Comparison of ENCODE assay signal across 8 cellular contexts in genomic region chr2:186848873-186849578, GRCh38. TPM values are rescaled to one million over a fixed set of nuclear protein-coding genes. Genes with fewer than 3 reads are reported as not detected.
DNase-seq lines count a peak whose midpoint lies in the region; ATAC-seq and TF ChIP-seq lines count a peak whose summit lies in the region.

Gene ZSWIM2 (minus strand): TSS chr2:186849170. CDS start chr2:186849130, 40 bp downstream.

- no peak for TF ChIP-seq EP300 in sigmoid colon (IDR thresholded peaks at IDR 0.05)

- H3K36me3 Mint-ChIP-seq in immature natural killer cell: no peaks in the 10 kb centered on the region

- 4 to 10% methylated on average over 39 of the region's 39 CpGs for WGBS in sigmoid colon, 2 donors

- POLR2A ChIA-PET in RWPE1 (lab: Yijun Ruan, JAX; ENCODE audit: low non-redundant PET): no interaction called here

- no peaks in the 10 kb centered on the region for H3K27me3 ChIP-seq in sigmoid colon

- CTCF ChIA-PET in RWPE1 (lab: Yijun Ruan, JAX): interaction anchor here (0.7 kb wide), 1 partner anchor 14 kb away, joined by 4 read pairs; no protein-coding TSS in a partner anchor

- H3K4me1 Mint-ChIP-seq in immature natural killer cell: peaks cover 4 to 10% of the 10 kb centered on the region in 2 donors

- peak within 1 kb of the TSS; percentile 21 to 63 (median 54) for H3K4me3 Mint-ChIP-seq in immature natural killer cell

- H3K4me1 ChIP-seq in sigmoid colon: peaks cover 0 to 10% (median 8%) of the 10 kb centered on the region in 4 donors

- H3K4me3 ChIP-seq in AG10803 (ENCODE audit: low read length): peak within 1 kb of the TSS; percentile 63
- peak within 1 kb of the TSS; percentile 56 to 67 for H3K4me3 ChIP-seq in cardiac fibroblast (replicated peaks in 1 of 2; ENCODE audit: low read depth in 2 of 2, low read length in 2 of 2)
- peak within 1 kb of the TSS; percentile 9 to 48 (median 40) for H3K4me3 ChIP-seq in sigmoid colon

- H3K27me3 Mint-ChIP-seq in immature natural killer cell (ENCODE audit: low read depth in 3 of 3): peaks cover 0 to 9% (median 2%) of the 10 kb centered on the region in 3 donors

- TF ChIP-seq CTCF in AG10803 (conservative IDR thresholded peaks at IDR 0.05; ENCODE audit: low read length) (no peak), RWPE1 (conservative IDR thresholded peaks at IDR 0.05; ENCODE audit: low read depth) (no peak), cardiac fibroblast (IDR thresholded peaks at IDR 0.05; ENCODE audit: low read depth, low read length) (no peak), sigmoid colon (IDR thresholded peaks at IDR 0.05) (no peak)

- DNase-seq in AG10803 (ENCODE audit: low read depth) (peak; percentile 98), HS-5 (ENCODE audit: low read depth) (peak; percentile 83), RWPE1 (ENCODE audit: low spot score) (peak; percentile 63), cardiac fibroblast (ENCODE audit: low read depth in 2 of 2) (peak; percentile 91 to 95), immature natural killer cell (peak in 2 of 3 donors; percentile 2 to 3), sigmoid colon (peak; percentile 70)
- DNase-seq in NK-92 treated with Interleukin-12 subunit alpha and Interleukin-12 subunit beta, amount 100 ng/mL, for 24 hours (lab: John Stamatoyannopoulos, UW): no peak

- TF ChIP-seq POLR2A in sigmoid colon (IDR thresholded peaks at IDR 0.05): no peak

- H3K27ac Mint-ChIP-seq in immature natural killer cell: no peak within 1 kb of the TSS

- H3K9me3 ChIP-seq in sigmoid colon: peaks cover 0 to 4% (median 0%) of the 10 kb centered on the region in 4 donors

- peaks cover 0 to 27% (median 2%) of the 10 kb centered on the region in 6 donors for H3K9me3 Mint-ChIP-seq in immature natural killer cell

- peak within 1 kb of the TSS; percentile 93 for H3K27ac ChIP-seq in RWPE1
- peak within 1 kb of the TSS in 1 of 4 donors; percentile 5 for H3K27ac ChIP-seq in sigmoid colon

- peak; percentile 67 for ATAC-seq in GM19395 (IDR thresholded peaks at IDR 0.05; ENCODE audit: unreplicated experiment)

- no peaks in the 10 kb centered on the region for H3K36me3 ChIP-seq in sigmoid colon

- intact Hi-C loops in sigmoid colon (cut with DNase I): no loop called here

RNA-seq across cellular contexts. Expression of gene ZSWIM2, which starts in this region (rescaled TPM):
- polyA plus RNA-seq in immature natural killer cell: not detected
- total RNA-seq in sigmoid colon: not detected
- polyA plus RNA-seq in sigmoid colon: not detected

Comparison
In these comparisons a context has a peak if more than half of its experiments do, and no peak if none do; other contexts are left out.
1. Peak in DNase-seq in immature natural killer cell; RNA of the gene not detected or under 1 TPM.
2. Peak in DNase-seq and H3K4me3 ChIP-seq in sigmoid colon; RNA of the gene not detected or under 1 TPM.